Comparison of ENCODE assay signal across 11 cellular contexts in genomic region chr3:182303169-182303568, GRCh38.
"Had no signal": no experiment of that assay in that cellular context is flagged by ENCODE, and none has a peak within 500 bp of the region (broad histone marks: within the 10 kb centered on the region; RNA-seq: fewer than 3 reads in every experiment).

No MANE protein-coding gene starts in this region.

- DNase-seq: activated CD4-positive, alpha-beta T cell treated with anti-CD3 and anti-CD28 coated beads for 36 hours; activated CD8-positive, alpha-beta memory T cell treated with anti-CD3 and anti-CD28 coated beads, Interleukin-2, amount 50 U/mL, for 4 hours; activated CD8-positive, alpha-beta T cell treated with anti-CD3 and anti-CD28 coated beads for 36 hours; activated naive CD8-positive, alpha-beta T cell treated with anti-CD3 and anti-CD28 coated beads, Interleukin-2, amount 10 ng/mL, durations not matched to agents 7 days and 5 days; occipital lobe; psoas muscle; stimulated activated naive CD4-positive, alpha-beta T cell had no signal

- H3K36me3 ChIP-seq: ascending aorta, esophagus muscularis mucosa had no signal

- H3K27ac ChIP-seq: ascending aorta, esophagus muscularis mucosa, psoas muscle had no signal

- H3K4me1 ChIP-seq: ascending aorta, esophagus muscularis mucosa, psoas muscle had no signal

- H3K4me3 ChIP-seq: ascending aorta, esophagus muscularis mucosa, psoas muscle had no signal

- ATAC-seq: activated CD4-positive, alpha-beta T cell treated with anti-CD3 and anti-CD28 coated beads for 36 hours; activated CD8-positive, alpha-beta T cell treated with anti-CD3 and anti-CD28 coated beads for 36 hours; natural killer cell treated with Interleukin-12 subunit alpha and Interleukin-12 subunit beta and Interleukin-15 and Interleukin-18, amount 100 ng/mL, for 72 hours; psoas muscle; sciatic nerve had no signal

- H3K27me3 ChIP-seq: ascending aorta, esophagus muscularis mucosa had no signal

- H3K9me3 ChIP-seq: ascending aorta, esophagus muscularis mucosa, psoas muscle had no signal
